In the genomic region with DNA sequence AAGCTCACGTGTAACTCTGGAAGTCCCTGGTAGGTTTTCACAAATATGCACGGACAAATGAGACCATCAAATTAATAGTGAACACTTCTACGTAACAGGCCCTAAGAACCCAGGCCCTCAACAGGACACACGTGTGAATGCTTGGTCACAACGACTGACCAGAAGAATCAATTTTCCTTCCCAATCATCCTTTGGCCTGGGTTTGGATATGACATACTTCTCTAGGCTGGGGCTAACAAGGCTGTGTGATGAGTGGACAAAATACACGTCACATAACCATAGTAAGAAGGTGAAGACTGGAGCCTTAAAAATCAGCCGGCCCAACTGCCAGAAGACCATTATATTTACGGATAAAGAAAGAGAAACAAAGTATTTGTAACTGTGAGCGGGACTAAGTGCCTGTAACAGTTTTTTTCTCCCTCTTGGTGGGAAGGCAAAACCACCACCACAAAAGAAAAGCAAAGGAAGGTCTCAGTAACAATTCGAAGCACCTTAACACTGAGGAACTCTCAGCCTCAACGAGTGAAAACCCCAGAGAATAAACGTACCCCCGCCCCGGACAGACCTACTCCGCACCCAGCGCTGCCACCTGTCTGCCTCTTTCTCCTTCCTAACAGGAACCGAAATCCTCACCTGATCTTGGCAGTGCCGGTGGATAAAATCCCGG, we compare ENCODE assay signal across 8 cellular contexts. TPM values are rescaled to one million over a fixed set of nuclear protein-coding genes. Genes with fewer than 3 reads are reported as not detected.
DNase-seq lines count a peak whose midpoint lies in the region; ATAC-seq and TF ChIP-seq lines count a peak whose summit lies in the region.

No MANE protein-coding gene starts in this region.

- no peaks in the 10 kb centered on the region for H3K9me3 Mint-ChIP-seq in progenitor cell of endocrine pancreas (ENCODE audit: low read depth)

- H3K36me3 Mint-ChIP-seq in progenitor cell of endocrine pancreas (ENCODE audit: insufficient read depth), result peaks cover 7% of the 10 kb centered on the region

- peaks cover 14% of the 10 kb centered on the region for H3K4me1 Mint-ChIP-seq in progenitor cell of endocrine pancreas (ENCODE audit: low read depth)

- H3K4me3 Mint-ChIP-seq in progenitor cell of endocrine pancreas (ENCODE audit: low read depth), result peak overlapping the region; percentile 100

- no peaks in the 10 kb centered on the region for H3K27me3 Mint-ChIP-seq in progenitor cell of endocrine pancreas

- ATAC-seq in GM18498 (IDR thresholded peaks at IDR 0.05; ENCODE audit: unreplicated experiment) (peak; percentile 9), HG02938 (IDR thresholded peaks at IDR 0.05; ENCODE audit: unreplicated experiment) (peak; percentile 2), foreskin keratinocyte (peak; percentile 27), HG03469 (IDR thresholded peaks at IDR 0.05; ENCODE audit: unreplicated experiment) (no peak)

- no peaks in the 10 kb centered on the region for H3K27me3 ChIP-seq in foreskin keratinocyte

- H3K4me1 ChIP-seq in foreskin keratinocyte, result peaks cover 12% of the 10 kb centered on the region

- TF ChIP-seq CTCF in WI38 (IDR thresholded peaks at IDR 0.05; ENCODE audit: low read depth, low read length) (no peak), foreskin keratinocyte (conservative IDR thresholded peaks at IDR 0.05) (no peak), progenitor cell of endocrine pancreas (IDR thresholded peaks at IDR 0.05; ENCODE audit: unreplicated experiment) (no peak)

- peak overlapping the region; percentile 99 for H3K4me3 ChIP-seq in WI38 (ENCODE audit: low read depth, low read length)

- peak in 1 of 2 donors; percentile 11 for DNase-seq in foreskin keratinocyte
- no peak for DNase-seq in progenitor cell of endocrine pancreas (ENCODE audit: low spot score, unreplicated experiment)
- DNase-seq in Ammon's horn (ENCODE audit: low spot score), result no peak
- no peak for DNase-seq in SKM-1 treated with dmso at 0.1 percent for 144 hours (lab: John Stamatoyannopoulos, UW; ENCODE audit: unreplicated experiment)

- peak overlapping the region; percentile 82 for H3K27ac ChIP-seq in foreskin keratinocyte

- peak overlapping the region; percentile 100 for H3K27ac Mint-ChIP-seq in progenitor cell of endocrine pancreas

RNA-seq across cellular contexts. Expression of a gene that starts 0.5 kb away (rescaled TPM):
- total RNA-seq in foreskin keratinocyte (14.5 and 15.3 TPM in 2 replicates), progenitor cell of endocrine pancreas (15.0 and 15.1 TPM in 2 replicates)
- polyA plus RNA-seq in foreskin keratinocyte, result 3.9 and 4.7 TPM in 2 replicates

RNA-seq across cellular contexts. Expression of a gene that starts 57.7 kb away (rescaled TPM):
- not detected in 2 replicates for total RNA-seq in foreskin keratinocyte
- polyA plus RNA-seq in foreskin keratinocyte, result not detected in 2 replicates
- 0.22 and 0.51 TPM in 2 replicates for total RNA-seq in progenitor cell of endocrine pancreas
